29 cellular contexts compared by ENCODE assay signal in genomic region chr4:79073471-79073870, GRCh38.
DNase-seq lines count a peak whose midpoint lies in the region; ATAC-seq, FAIRE-seq and TF ChIP-seq lines count a peak whose summit lies in the region.
"Had no signal": no experiment of that assay in that cellular context is flagged by ENCODE, and none has a peak within 500 bp of the region (broad histone marks: within the 10 kb centered on the region; RNA-seq: fewer than 3 reads in every experiment).

No MANE protein-coding gene starts in this region.

- H3K4me2 ChIP-seq in K562 (ENCODE audit: insufficient read depth, low read length): no peak overlapping the region
- H3K4me2 ChIP-seq: A549; BLaER1; BLaER1 treated with 17β-estradiol and CSF1 and Interleukin-3, amounts not matched to agents 10 nM and 100 nM had no signal

- H3K4me3 ChIP-seq in K562: no peak overlapping the region
- H3K4me3 ChIP-seq: A549; BLaER1; BLaER1 treated with 17β-estradiol and CSF1 and Interleukin-3, amounts not matched to agents 10 nM and 100 nM had no signal

- no peaks in the 10 kb centered on the region for H4K20me1 ChIP-seq in K562 (replicated peaks; ENCODE audit: control insufficient read depth, insufficient read depth, low read length)
- H4K20me1 ChIP-seq: BLaER1; BLaER1 treated with 17β-estradiol and CSF1 and Interleukin-3, amounts not matched to agents 10 nM and 100 nM had no signal

- H3K79me2 ChIP-seq in K562 (ENCODE audit: control insufficient read depth, insufficient read depth, low read length): no peaks in the 10 kb centered on the region

- in situ Hi-C loops in K562 (cut with MboI): no loop called here

- POLR2A ChIA-PET in K562 (lab: Yijun Ruan, JAX): interaction anchor here (0.6 kb wide), 1 partner anchor 79 kb away, joined by 3 read pairs; no protein-coding TSS in a partner anchor

- H3K27me3 ChIP-seq in K562 (ENCODE audit: control insufficient read depth in 2 of 2, insufficient read depth in 2 of 2, low read length in 2 of 2): no peaks in the 10 kb centered on the region
- H3K27me3 ChIP-seq: BE2C; BLaER1; BLaER1 treated with 17β-estradiol and CSF1 and Interleukin-3, amounts not matched to agents 10 nM and 100 nM had no signal

- no peaks in the 10 kb centered on the region for H3K9me3 ChIP-seq in K562 (replicated peaks; ENCODE audit: control insufficient read depth, insufficient read depth, low read depth, low read length)
- H3K9me3 ChIP-seq: A549, BE2C, Caco-2 had no signal

- CTCF ChIA-PET in K562 (lab: Yijun Ruan, JAX; ENCODE audit: low intra/inter-chr PET ratio): no interaction called here

- no peak for ATAC-seq in K562
- ATAC-seq: A549; CD8-positive, alpha-beta T cell had no signal

- no TSS peak for BruUV-seq in K562 (replicated peaks; lab: Mats Ljungman, UMichigan)

- intact Hi-C loops in K562 (cut with micrococcal nuclease): no loop called here

- no peak overlapping the region for H2AFZ ChIP-seq in K562 (ENCODE audit: low read depth, low read length)

- H3K36me3 ChIP-seq in K562 (ENCODE audit: control insufficient read depth, insufficient read depth, low read length): no peaks in the 10 kb centered on the region
- H3K36me3 ChIP-seq: BE2C; BLaER1; BLaER1 treated with 17β-estradiol and CSF1 and Interleukin-3, amounts not matched to agents 10 nM and 100 nM had no signal

- TF ChIP-seq EP300 in K562 (IDR thresholded peaks at IDR 0.05; ENCODE audit: low read length): no peak

- no peaks in the 10 kb centered on the region for H3K9me1 ChIP-seq in K562 (ENCODE audit: control insufficient read depth, insufficient read depth, low read length)

- H3K27ac ChIP-seq in K562 (ENCODE audit: extremely low read depth, low read depth, low read length): no peak overlapping the region
- H3K27ac ChIP-seq: 22Rv1; A549; BLaER1; BLaER1 treated with 17β-estradiol and CSF1 and Interleukin-3, amounts not matched to agents 10 nM and 100 nM; C4-2B had no signal

- WGBS in K562 (ENCODE audit: insufficient coverage, low coverage, missing lambda C conversion rate): 0% methylated on average over 1 of the region's 1 CpG

- H3K4me1 ChIP-seq in K562 (replicated peaks in 1 of 2; ENCODE audit: control insufficient read depth in 2 of 2, insufficient read depth in 2 of 2, low read length in 2 of 2): no peaks in the 10 kb centered on the region; a peak in 1 of 5 replicates
- H3K4me1 ChIP-seq: A549; BE2C; BLaER1; BLaER1 treated with 17β-estradiol and CSF1 and Interleukin-3, amounts not matched to agents 10 nM and 100 nM; Caco-2 had no signal

- FAIRE-seq in K562 (lab: Jason Lieb, UNC): no peak
- FAIRE-seq: A204.1, A549, D721Med had no signal

- no peak for TF ChIP-seq POLR2A in K562 (conservative IDR thresholded peaks at IDR 0.05)

- DNase-seq in K562 (ENCODE audit: extremely low read depth in 1 of 4, low spot score in 3 of 4) (no peak), OCI-M1 (lab: John Stamatoyannopoulos, UW) (no peak)
- DNase-seq: 8988T; ACHN; AML-193; BE2C; C1 segment of cervical spinal cord; Caco-2; Calu3; CD4-positive, alpha-beta memory T cell; CD4-positive, alpha-beta T cell; CD4-positive, CD25-positive, alpha-beta regulatory T cell; CD8-positive, alpha-beta memory T cell; CD8-positive, alpha-beta T cell; COR-L47; DMS 273 treated with DMSO at 0.1 percent for 48 hours; DMS153; DMS53; DMS79; DMS79 treated with DMSO at 0.1 percent for 48 hours; DND-41; EL had no signal

- no peak for TF ChIP-seq RAD21 in K562 (CRISPR knock-in tag; conservative IDR thresholded peaks at IDR 0.05 in 1 of 2, IDR thresholded peaks at IDR 0.05 in 1 of 2)

- no peak overlapping the region for H3K9ac ChIP-seq in K562 (ENCODE audit: insufficient read depth in 1 of 2, low read depth in 2 of 2, low read length in 2 of 2)
- H3K9ac ChIP-seq: BLaER1; BLaER1 treated with 17β-estradiol and CSF1 and Interleukin-3, amounts not matched to agents 10 nM and 100 nM had no signal

- no peak for TF ChIP-seq CTCF in K562 (IDR thresholded peaks at IDR 0.05 in 2 of 3, conservative IDR thresholded peaks at IDR 0.05 in 1 of 3; ENCODE audit: insufficient read depth in 2 of 3, low read depth in 1 of 3, low read length in 3 of 3)

TF ChIP-seq in K562, 482 proteins besides CTCF, POLR2A, EP300 and RAD21:
- TF ChIP-seq FOXA3 (CRISPR knock-in tag; conservative IDR thresholded peaks at IDR 0.05 in 1 of 2, IDR thresholded peaks at IDR 0.05 in 1 of 2): no peak
- TF ChIP-seq THRAP3 (IDR thresholded peaks at IDR 0.05; ENCODE audit: borderline replicate concordance): no peak
- 0 out of 2 replicates have a peak, but pooled peaks have one; percentile 66 for TF ChIP-seq TRIM28 (IDR thresholded peaks at IDR 0.05)
- no peak for TF ChIP-seq RBM14 (IDR thresholded peaks at IDR 0.05; ENCODE audit: borderline replicate concordance, insufficient read depth, low read depth, low read length)
- peak; percentile 74 for TF ChIP-seq RBM25 (IDR thresholded peaks at IDR 0.05; ENCODE audit: low read depth, low read length, severe bottlenecking)
- TF ChIP-seq NCOA4 (IDR thresholded peaks at IDR 0.05; ENCODE audit: partially characterized antibody): no peak
- TF ChIP-seq LEF1 (IDR thresholded peaks at IDR 0.05): no peak
- TF ChIP-seq POLR2AphosphoS2 (IDR thresholded peaks at IDR 0.05; ENCODE audit: low read length): no peak
